ENCODE assay signal across 16 cellular contexts in genomic region chr9:127056446-127056845, GRCh38.
DNase-seq lines count a peak whose midpoint lies in the region; ATAC-seq and TF ChIP-seq lines count a peak whose summit lies in the region.
"Had no signal": no experiment of that assay in that cellular context is flagged by ENCODE, and none has a peak within 500 bp of the region (broad histone marks: within the 10 kb centered on the region; RNA-seq: fewer than 3 reads in every experiment).

No MANE protein-coding gene starts in this region.

- intact Hi-C loops in esophagus muscularis mucosa (cut with DNase I) (no loop called here), gastrocnemius medialis (cut with DNase I; ENCODE audit: low total_unique reads) (no loop called here), lower lobe of right lung (cut with DNase I) (no loop called here)

- H3K27ac ChIP-seq in caudate nucleus (ENCODE audit: low read depth, low read length), result peak overlapping the region; percentile 87
- no peak overlapping the region for H3K27ac ChIP-seq in esophagus muscularis mucosa (replicated peaks in 1 of 4)
- H3K27ac ChIP-seq in gastrocnemius medialis, result peak overlapping the region; percentile 65 to 82 (median 77)
- H3K27ac ChIP-seq in lower lobe of right lung, result no peak overlapping the region
- H3K27ac ChIP-seq: A549, C4-2B, HL-60 had no signal

- TF ChIP-seq CTCF in esophagus muscularis mucosa (IDR thresholded peaks at IDR 0.05) (no peak), gastrocnemius medialis (IDR thresholded peaks at IDR 0.05 in 4 of 5, conservative IDR thresholded peaks at IDR 0.05 in 1 of 5) (no peak), lower lobe of right lung (IDR thresholded peaks at IDR 0.05) (no peak), GM10266 (IDR thresholded peaks at IDR 0.05; ENCODE audit: control insufficient read depth, insufficient read depth, low read depth, missing control alignments) (no peak)

- peaks cover 51 to 55% (median 53%) of the 10 kb centered on the region in 4 donors for H3K4me1 ChIP-seq in esophagus muscularis mucosa
- H3K4me1 ChIP-seq in gastrocnemius medialis, result peaks cover 69 to 79% of the 10 kb centered on the region in 2 donors
- H3K4me1 ChIP-seq in lower lobe of right lung, result peaks cover 37% of the 10 kb centered on the region
- H3K4me1 ChIP-seq: A549, BE2C had no signal

- in situ Hi-C loops in gastrocnemius medialis (cut with MboI; ENCODE audit: low sequenced_read_pairs in 4 of 4), result no loop called here

- no peaks in the 10 kb centered on the region for H3K27me3 ChIP-seq in esophagus muscularis mucosa
- no peaks in the 10 kb centered on the region for H3K27me3 ChIP-seq in gastrocnemius medialis
- no peaks in the 10 kb centered on the region for H3K27me3 ChIP-seq in lower lobe of right lung (ENCODE audit: low read depth)
- H3K27me3 ChIP-seq: BE2C had no signal

- no peak for TF ChIP-seq EP300 in esophagus muscularis mucosa (IDR thresholded peaks at IDR 0.05)

- no peak for TF ChIP-seq POLR2A in esophagus muscularis mucosa (IDR thresholded peaks at IDR 0.05; ENCODE audit: low read depth)
- TF ChIP-seq POLR2A in gastrocnemius medialis (IDR thresholded peaks at IDR 0.05), result no peak

- no peaks in the 10 kb centered on the region for H3K9me3 ChIP-seq in esophagus muscularis mucosa
- H3K9me3 ChIP-seq in gastrocnemius medialis, result no peaks in the 10 kb centered on the region
- H3K9me3 ChIP-seq in lower lobe of right lung, result no peaks in the 10 kb centered on the region
- H3K9me3 ChIP-seq: A549, BE2C had no signal

- DNase-seq in caudate nucleus (lab: John Stamatoyannopoulos, UW) (no peak), esophagus muscularis mucosa (ENCODE audit: extremely low spot score) (peak; percentile 57), gastrocnemius medialis (no peak), lower lobe of right lung (no peak), GM10266 (ENCODE audit: extremely low spot score) (no peak)
- no peak for DNase-seq in stimulated activated naive CD4-positive, alpha-beta T cell treated with Interleukin-2 at 50 U/mL for 16 hours (lab: John Stamatoyannopoulos, UW)
- DNase-seq: BE2C; CD4-positive, alpha-beta memory T cell; DMS153; DMS79 treated with DMSO at 0.1 percent for 48 hours; EL; HCEC 1CT; HFFc6 had no signal

- H3K36me3 ChIP-seq in esophagus muscularis mucosa (peaks cover 0 to 4% (median 0%) of the 10 kb centered on the region in 4 donors), gastrocnemius medialis (no peaks in the 10 kb centered on the region), lower lobe of right lung (no peaks in the 10 kb centered on the region)
- H3K36me3 ChIP-seq: BE2C had no signal

- H3K4me3 ChIP-seq in esophagus muscularis mucosa (no peak overlapping the region), gastrocnemius medialis (no peak overlapping the region), lower lobe of right lung (no peak overlapping the region)
- H3K4me3 ChIP-seq: A549 had no signal

- WGBS in esophagus muscularis mucosa, result 98% methylated on average over 3 of the region's 3 CpGs

- ATAC-seq in gastrocnemius medialis (no peak), lower lobe of right lung (no peak)
- ATAC-seq: A549 had no signal

Comparison
In these comparisons a context has a peak if more than half of its experiments do, and no peak if none do; other contexts are left out.
1. H3K27ac ChIP-seq: peak in caudate nucleus (single experiment) and gastrocnemius medialis (4 of 4); none in esophagus muscularis mucosa (0 of 4) and lower lobe of right lung (single experiment).